ENCODE assay signal across 1 cellular context in genomic region chr3:196287405-196288140, GRCh38.
TF ChIP-seq lines count a peak whose summit lies in the region.

Gene PCYT1A (minus strand): TSS chr3:196287726. CDS start chr3:196270531, 17,195 bp downstream.

TF ChIP-seq in HepG2, 621 proteins besides CTCF, POLR2A, EP300 and RAD21 (continued from another document and continues in another):
- TF ChIP-seq TEAD3 (CRISPR knock-in tag; optimal IDR thresholded peaks at IDR 0.05; ENCODE audit: borderline replicate concordance) (peak; percentile 65), ZNF644 (CRISPR knock-in tag; IDR thresholded peaks at IDR 0.05; ENCODE audit: low read depth) (peak; percentile 34; the same call in 1 of the 2 replicates), HOXA5 (CRISPR knock-in tag; IDR thresholded peaks at IDR 0.05) (peak; percentile 65), HOXD1 (CRISPR knock-in tag; IDR thresholded peaks at IDR 0.05) (peak; percentile 49; the same call in 1 of the 2 replicates), ZNF547 (CRISPR knock-in tag; IDR thresholded peaks at IDR 0.05) (peak; percentile 92; the same call in 1 of the 2 replicates), YEATS2 (CRISPR knock-in tag; IDR thresholded peaks at IDR 0.05; ENCODE audit: borderline replicate concordance) (peak; percentile 84; the same call in 1 of the 2 replicates), ARID2 (CRISPR knock-in tag; IDR thresholded peaks at IDR 0.05; ENCODE audit: borderline replicate concordance) (peak; percentile 91; the same call in 1 of the 2 replicates), ZNF331 (CRISPR knock-in tag; IDR thresholded peaks at IDR 0.05) (peak; percentile 39; the same call in 1 of the 2 replicates), ZNF816 (CRISPR knock-in tag; IDR thresholded peaks at IDR 0.05; ENCODE audit: borderline replicate concordance) (no peak), DBP (CRISPR knock-in tag; IDR thresholded peaks at IDR 0.05; ENCODE audit: not compliant biosample characterization) (peak; percentile 79), PAF1 (CRISPR knock-in tag; IDR thresholded peaks at IDR 0.05) (no peak), ZNF432 (CRISPR knock-in tag; IDR thresholded peaks at IDR 0.05; ENCODE audit: borderline replicate concordance) (no peak), TBL1XR1 (IDR thresholded peaks at IDR 0.05; ENCODE audit: borderline replicate concordance, low read length, partially characterized antibody) (no peak), TEAD2 (CRISPR knock-in tag; IDR thresholded peaks at IDR 0.05) (no peak), NR2C2 (CRISPR knock-in tag; IDR thresholded peaks at IDR 0.05; ENCODE audit: borderline replicate concordance) (peak; percentile 87), MYNN (CRISPR knock-in tag; IDR thresholded peaks at IDR 0.05; ENCODE audit: low read depth) (peak; percentile 20; the same call in 1 of the 2 replicates), RBM22 (optimal IDR thresholded peaks at IDR 0.05; ENCODE audit: low read length) (no peak), ARNT2 (CRISPR knock-in tag; IDR thresholded peaks at IDR 0.05; ENCODE audit: low read depth) (no peak), ERF (CRISPR knock-in tag; IDR thresholded peaks at IDR 0.05) (peak; percentile 73), ZMAT3 (CRISPR knock-in tag; conservative IDR thresholded peaks at IDR 0.05) (no peak; the same call in 1 of the 2 replicates), ZNF430 (CRISPR knock-in tag; IDR thresholded peaks at IDR 0.05) (no peak; the same call in 1 of the 2 replicates), GATAD2A (CRISPR knock-in tag; IDR thresholded peaks at IDR 0.05) (peak; percentile 79), ZEB1 (IDR thresholded peaks at IDR 0.05; ENCODE audit: insufficient replicate concordance, low read depth) (no peak), TCF7 (IDR thresholded peaks at IDR 0.05; ENCODE audit: low read depth) (no peak), ASH2L (IDR thresholded peaks at IDR 0.05; ENCODE audit: insufficient read length, low read depth, low read length) (peak; percentile 97), ZNF317 (CRISPR knock-in tag; IDR thresholded peaks at IDR 0.05) (peak; percentile 76), ZFP1 (CRISPR knock-in tag; IDR thresholded peaks at IDR 0.05) (0 out of 2 replicates have a peak, but pooled peaks have one; percentile 30), SOX6 (IDR thresholded peaks at IDR 0.05) (no peak), SOX6 (CRISPR knock-in tag; IDR thresholded peaks at IDR 0.05) (peak; percentile 52; the same call in 1 of the 2 replicates), ZNF251 (CRISPR knock-in tag; IDR thresholded peaks at IDR 0.05) (no peak), ZFP36 (IDR thresholded peaks at IDR 0.05; ENCODE audit: borderline replicate concordance, low read depth, low read length, partially characterized antibody) (no peak), ZNF382 (CRISPR knock-in tag; IDR thresholded peaks at IDR 0.05; ENCODE audit: borderline replicate concordance) (no peak), ZNF629 (CRISPR knock-in tag; conservative IDR thresholded peaks at IDR 0.05) (no peak), NFRKB (IDR thresholded peaks at IDR 0.05) (no peak), XBP1 (CRISPR knock-in tag; IDR thresholded peaks at IDR 0.05) (no peak; the same call in 1 of the 2 replicates), ZNF274 (CRISPR knock-in tag; IDR thresholded peaks at IDR 0.05) (0 out of 2 replicates have a peak, but pooled peaks have one; percentile 53), ZNF296 (CRISPR knock-in tag; conservative IDR thresholded peaks at IDR 0.05) (no peak), ZSCAN30 (CRISPR knock-in tag; IDR thresholded peaks at IDR 0.05) (no peak), ATF1 (CRISPR knock-in tag; IDR thresholded peaks at IDR 0.05) (no peak), SIX4 (CRISPR knock-in tag; IDR thresholded peaks at IDR 0.05) (peak; percentile 8), MEIS2 (CRISPR knock-in tag; IDR thresholded peaks at IDR 0.05) (peak; percentile 66; the same call in 1 of the 2 replicates)
- TF ChIP-seq, protein P1, sequence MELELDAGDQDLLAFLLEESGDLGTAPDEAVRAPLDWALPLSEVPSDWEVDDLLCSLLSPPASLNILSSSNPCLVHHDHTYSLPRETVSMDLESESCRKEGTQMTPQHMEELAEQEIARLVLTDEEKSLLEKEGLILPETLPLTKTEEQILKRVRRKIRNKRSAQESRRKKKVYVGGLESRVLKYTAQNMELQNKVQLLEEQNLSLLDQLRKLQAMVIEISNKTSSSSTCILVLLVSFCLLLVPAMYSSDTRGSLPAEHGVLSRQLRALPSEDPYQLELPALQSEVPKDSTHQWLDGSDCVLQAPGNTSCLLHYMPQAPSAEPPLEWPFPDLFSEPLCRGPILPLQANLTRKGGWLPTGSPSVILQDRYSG (CRISPR knock-in tag; IDR thresholded peaks at IDR 0.05) = peak; percentile 70; the same call in 1 of the 2 replicates
- TF ChIP-seq, protein P2, sequence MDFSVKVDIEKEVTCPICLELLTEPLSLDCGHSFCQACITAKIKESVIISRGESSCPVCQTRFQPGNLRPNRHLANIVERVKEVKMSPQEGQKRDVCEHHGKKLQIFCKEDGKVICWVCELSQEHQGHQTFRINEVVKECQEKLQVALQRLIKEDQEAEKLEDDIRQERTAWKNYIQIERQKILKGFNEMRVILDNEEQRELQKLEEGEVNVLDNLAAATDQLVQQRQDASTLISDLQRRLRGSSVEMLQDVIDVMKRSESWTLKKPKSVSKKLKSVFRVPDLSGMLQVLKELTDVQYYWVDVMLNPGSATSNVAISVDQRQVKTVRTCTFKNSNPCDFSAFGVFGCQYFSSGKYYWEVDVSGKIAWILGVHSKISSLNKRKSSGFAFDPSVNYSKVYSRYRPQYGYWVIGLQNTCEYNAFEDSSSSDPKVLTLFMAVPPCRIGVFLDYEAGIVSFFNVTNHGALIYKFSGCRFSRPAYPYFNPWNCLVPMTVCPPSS (IDR thresholded peaks at IDR 0.05) = no peak
- TF ChIP-seq, protein P3, sequence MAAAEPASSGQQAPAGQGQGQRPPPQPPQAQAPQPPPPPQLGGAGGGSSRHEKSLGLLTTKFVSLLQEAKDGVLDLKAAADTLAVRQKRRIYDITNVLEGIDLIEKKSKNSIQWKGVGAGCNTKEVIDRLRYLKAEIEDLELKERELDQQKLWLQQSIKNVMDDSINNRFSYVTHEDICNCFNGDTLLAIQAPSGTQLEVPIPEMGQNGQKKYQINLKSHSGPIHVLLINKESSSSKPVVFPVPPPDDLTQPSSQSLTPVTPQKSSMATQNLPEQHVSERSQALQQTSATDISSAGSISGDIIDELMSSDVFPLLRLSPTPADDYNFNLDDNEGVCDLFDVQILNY (CRISPR knock-in tag; conservative IDR thresholded peaks at IDR 0.05) = 0 out of 2 replicates have a peak, but pooled peaks have one; percentile 65
- TF ChIP-seq, protein P4, sequence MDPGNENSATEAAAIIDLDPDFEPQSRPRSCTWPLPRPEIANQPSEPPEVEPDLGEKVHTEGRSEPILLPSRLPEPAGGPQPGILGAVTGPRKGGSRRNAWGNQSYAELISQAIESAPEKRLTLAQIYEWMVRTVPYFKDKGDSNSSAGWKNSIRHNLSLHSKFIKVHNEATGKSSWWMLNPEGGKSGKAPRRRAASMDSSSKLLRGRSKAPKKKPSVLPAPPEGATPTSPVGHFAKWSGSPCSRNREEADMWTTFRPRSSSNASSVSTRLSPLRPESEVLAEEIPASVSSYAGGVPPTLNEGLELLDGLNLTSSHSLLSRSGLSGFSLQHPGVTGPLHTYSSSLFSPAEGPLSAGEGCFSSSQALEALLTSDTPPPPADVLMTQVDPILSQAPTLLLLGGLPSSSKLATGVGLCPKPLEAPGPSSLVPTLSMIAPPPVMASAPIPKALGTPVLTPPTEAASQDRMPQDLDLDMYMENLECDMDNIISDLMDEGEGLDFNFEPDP (CRISPR knock-in tag; conservative IDR thresholded peaks at IDR 0.05) = no peak
- TF ChIP-seq, protein P5, sequence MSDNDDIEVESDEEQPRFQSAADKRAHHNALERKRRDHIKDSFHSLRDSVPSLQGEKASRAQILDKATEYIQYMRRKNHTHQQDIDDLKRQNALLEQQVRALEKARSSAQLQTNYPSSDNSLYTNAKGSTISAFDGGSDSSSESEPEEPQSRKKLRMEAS (IDR thresholded peaks at IDR 0.05) = peak; percentile 64; the same call in 1 of the 2 replicates
- TF ChIP-seq, protein P6, sequence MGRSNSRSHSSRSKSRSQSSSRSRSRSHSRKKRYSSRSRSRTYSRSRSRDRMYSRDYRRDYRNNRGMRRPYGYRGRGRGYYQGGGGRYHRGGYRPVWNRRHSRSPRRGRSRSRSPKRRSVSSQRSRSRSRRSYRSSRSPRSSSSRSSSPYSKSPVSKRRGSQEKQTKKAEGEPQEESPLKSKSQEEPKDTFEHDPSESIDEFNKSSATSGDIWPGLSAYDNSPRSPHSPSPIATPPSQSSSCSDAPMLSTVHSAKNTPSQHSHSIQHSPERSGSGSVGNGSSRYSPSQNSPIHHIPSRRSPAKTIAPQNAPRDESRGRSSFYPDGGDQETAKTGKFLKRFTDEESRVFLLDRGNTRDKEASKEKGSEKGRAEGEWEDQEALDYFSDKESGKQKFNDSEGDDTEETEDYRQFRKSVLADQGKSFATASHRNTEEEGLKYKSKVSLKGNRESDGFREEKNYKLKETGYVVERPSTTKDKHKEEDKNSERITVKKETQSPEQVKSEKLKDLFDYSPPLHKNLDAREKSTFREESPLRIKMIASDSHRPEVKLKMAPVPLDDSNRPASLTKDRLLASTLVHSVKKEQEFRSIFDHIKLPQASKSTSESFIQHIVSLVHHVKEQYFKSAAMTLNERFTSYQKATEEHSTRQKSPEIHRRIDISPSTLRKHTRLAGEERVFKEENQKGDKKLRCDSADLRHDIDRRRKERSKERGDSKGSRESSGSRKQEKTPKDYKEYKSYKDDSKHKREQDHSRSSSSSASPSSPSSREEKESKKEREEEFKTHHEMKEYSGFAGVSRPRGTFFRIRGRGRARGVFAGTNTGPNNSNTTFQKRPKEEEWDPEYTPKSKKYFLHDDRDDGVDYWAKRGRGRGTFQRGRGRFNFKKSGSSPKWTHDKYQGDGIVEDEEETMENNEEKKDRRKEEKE (IDR thresholded peaks at IDR 0.05) = no peak
- TF ChIP-seq, protein P7, sequence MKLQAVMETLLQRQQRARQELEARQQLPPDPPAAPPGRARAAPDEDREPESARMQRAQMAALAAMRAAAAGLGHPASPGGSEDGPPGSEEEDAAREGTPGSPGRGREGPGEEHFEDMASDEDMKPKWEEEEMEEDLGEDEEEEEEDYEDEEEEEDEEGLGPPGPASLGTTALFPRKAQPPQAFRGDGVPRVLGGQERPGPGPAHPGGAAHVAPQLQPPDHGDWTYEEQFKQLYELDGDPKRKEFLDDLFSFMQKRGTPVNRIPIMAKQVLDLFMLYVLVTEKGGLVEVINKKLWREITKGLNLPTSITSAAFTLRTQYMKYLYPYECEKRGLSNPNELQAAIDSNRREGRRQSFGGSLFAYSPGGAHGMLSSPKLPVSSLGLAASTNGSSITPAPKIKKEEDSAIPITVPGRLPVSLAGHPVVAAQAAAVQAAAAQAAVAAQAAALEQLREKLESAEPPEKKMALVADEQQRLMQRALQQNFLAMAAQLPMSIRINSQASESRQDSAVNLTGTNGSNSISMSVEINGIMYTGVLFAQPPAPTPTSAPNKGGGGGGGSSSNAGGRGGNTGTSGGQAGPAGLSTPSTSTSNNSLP (IDR thresholded peaks at IDR 0.05; ENCODE audit: low read depth, low read length) = no peak
- TF ChIP-seq, protein P8, sequence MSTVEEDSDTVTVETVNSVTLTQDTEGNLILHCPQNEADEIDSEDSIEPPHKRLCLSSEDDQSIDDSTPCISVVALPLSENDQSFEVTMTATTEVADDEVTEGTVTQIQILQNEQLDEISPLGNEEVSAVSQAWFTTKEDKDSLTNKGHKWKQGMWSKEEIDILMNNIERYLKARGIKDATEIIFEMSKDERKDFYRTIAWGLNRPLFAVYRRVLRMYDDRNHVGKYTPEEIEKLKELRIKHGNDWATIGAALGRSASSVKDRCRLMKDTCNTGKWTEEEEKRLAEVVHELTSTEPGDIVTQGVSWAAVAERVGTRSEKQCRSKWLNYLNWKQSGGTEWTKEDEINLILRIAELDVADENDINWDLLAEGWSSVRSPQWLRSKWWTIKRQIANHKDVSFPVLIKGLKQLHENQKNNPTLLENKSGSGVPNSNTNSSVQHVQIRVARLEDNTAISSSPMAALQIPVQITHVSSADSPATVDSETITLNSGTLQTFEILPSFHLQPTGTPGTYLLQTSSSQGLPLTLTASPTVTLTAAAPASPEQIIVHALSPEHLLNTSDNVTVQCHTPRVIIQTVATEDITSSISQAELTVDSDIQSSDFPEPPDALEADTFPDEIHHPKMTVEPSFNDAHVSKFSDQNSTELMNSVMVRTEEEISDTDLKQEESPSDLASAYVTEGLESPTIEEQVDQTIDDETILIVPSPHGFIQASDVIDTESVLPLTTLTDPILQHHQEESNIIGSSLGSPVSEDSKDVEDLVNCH (CRISPR knock-in tag; IDR thresholded peaks at IDR 0.05) = no peak
